In the genomic region with DNA sequence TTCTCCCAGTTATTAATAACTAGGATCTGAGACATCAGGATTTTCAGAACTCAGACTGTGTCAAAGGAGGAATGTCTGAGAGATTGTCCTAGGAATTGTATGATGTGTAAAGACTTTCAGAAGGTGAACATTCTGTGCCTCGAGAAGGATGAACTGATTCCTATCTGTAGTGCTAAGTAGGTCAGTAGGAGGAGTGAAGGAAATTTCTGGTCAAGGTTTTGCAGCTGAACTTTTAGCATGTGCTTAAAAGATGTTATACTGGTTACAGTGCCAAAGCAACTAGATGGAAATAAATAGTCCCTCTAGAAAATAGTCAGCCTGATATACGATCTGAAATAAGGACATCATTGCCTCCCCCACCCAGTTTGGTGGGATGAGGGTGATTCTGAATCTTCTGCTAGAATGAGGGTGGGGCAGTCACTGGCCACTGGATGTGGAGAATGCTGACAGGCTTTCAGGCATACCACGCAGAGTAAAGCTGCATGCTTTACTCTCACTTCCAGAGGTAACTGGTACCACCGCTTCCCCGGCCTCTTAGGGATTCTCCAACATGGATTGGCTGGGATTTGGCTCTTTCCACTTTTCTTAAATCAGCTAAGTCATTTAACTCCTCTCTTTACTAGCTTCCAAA, we compare ENCODE assay signal across 13 cellular contexts. TPM values are rescaled to one million over a fixed set of nuclear protein-coding genes. Genes with fewer than 3 reads are reported as not detected.
A peak's percentile ranks its signal among the peaks of the same experiment; 100 is the strongest.
DNase-seq lines count a peak whose midpoint lies in the region; ATAC-seq and TF ChIP-seq lines count a peak whose summit lies in the region.
"Had no signal": no experiment of that assay in that cellular context is flagged by ENCODE, and none has a peak within 500 bp of the region (broad histone marks: within the 10 kb centered on the region; RNA-seq: fewer than 3 reads in every experiment).

No MANE protein-coding gene starts in this region.

- H3K4me1 ChIP-seq in CD4-positive, alpha-beta memory T cell (ENCODE audit: insufficient read depth, low read length) = peaks cover 25% of the 10 kb centered on the region
- H3K4me1 ChIP-seq in left ventricle myocardium inferior (no peaks in the 10 kb centered on the region), sigmoid colon (peaks cover 0 to 17% (median 7%) of the 10 kb centered on the region in 4 donors)

- H3K9me3 ChIP-seq in CD4-positive, alpha-beta memory T cell (ENCODE audit: control insufficient read depth in 1 of 2, low read length in 2 of 2) = no peaks in the 10 kb centered on the region
- no peaks in the 10 kb centered on the region for H3K9me3 ChIP-seq in left ventricle myocardium inferior (replicated peaks)
- no peaks in the 10 kb centered on the region for H3K9me3 ChIP-seq in sigmoid colon

- TF ChIP-seq POLR2A in sigmoid colon (IDR thresholded peaks at IDR 0.05) = no peak

- TF ChIP-seq CTCF in left ventricle myocardium inferior (IDR thresholded peaks at IDR 0.05; ENCODE audit: borderline replicate concordance) = no peak
- TF ChIP-seq CTCF in sigmoid colon (IDR thresholded peaks at IDR 0.05) = no peak

- H3K36me3 Mint-ChIP-seq in CD4-positive, alpha-beta memory T cell = peaks cover 9 to 10% of the 10 kb centered on the region in 2 donors
- no peaks in the 10 kb centered on the region for H3K36me3 Mint-ChIP-seq in activated T-helper 17 cell treated with anti-CD3 and anti-CD28 coated beads, Interleukin-2, amount 50 U/mL, for 72 hours (ENCODE audit: low read depth)

- DNase-seq in CD4-positive, alpha-beta memory T cell = peak in 4 of 5 donors; percentile 18 to 36 (median 28)
- no peak for DNase-seq in left ventricle myocardium inferior
- DNase-seq in sigmoid colon = no peak
- DNase-seq in T-helper 1 cell = no peak
- DNase-seq in activated CD4-positive, alpha-beta T cell treated with anti-CD3 and anti-CD28 coated beads, Interleukin-2, amount 50 U/mL, for 1 hour = no peak
- no peak for DNase-seq in stimulated activated naive CD4-positive, alpha-beta T cell (lab: John Stamatoyannopoulos, UW)
- DNase-seq: activated effector memory CD4-positive, alpha-beta T cell treated with Interleukin-2 at 50 U/mL for 16 hours; NCI-H1694; stimulated activated CD4-positive, alpha-beta T cell treated with anti-CD3 and anti-CD28 coated beads, Interleukin-12 subunit alpha, Interleukin-12 subunit beta, amount 100 ng/mL, for 4 hours had no signal

- no peaks in the 10 kb centered on the region for H3K27me3 Mint-ChIP-seq in CD4-positive, alpha-beta memory T cell
- H3K27me3 Mint-ChIP-seq in activated T-helper 17 cell treated with anti-CD3 and anti-CD28 coated beads, Interleukin-2, amount 50 U/mL, for 72 hours = no peaks in the 10 kb centered on the region
- H3K27me3 Mint-ChIP-seq: B cell, IgD-negative memory B cell had no signal

- 76 to 81% methylated on average over 5 of the region's 5 CpGs for WGBS in sigmoid colon, 2 donors

- H3K4me1 Mint-ChIP-seq in CD4-positive, alpha-beta memory T cell = peaks cover 14 to 33% (median 21%) of the 10 kb centered on the region in 4 donors
- peaks cover 20% of the 10 kb centered on the region for H3K4me1 Mint-ChIP-seq in activated T-helper 17 cell treated with anti-CD3 and anti-CD28 coated beads, Interleukin-2, amount 50 U/mL, for 72 hours

- peak; percentile 50 for ATAC-seq in activated T-helper 17 cell treated with anti-CD3 and anti-CD28 coated beads, Interleukin-2, amount 50 U/mL, for 72 hours (replicated peaks)
- ATAC-seq in GM21526 (IDR thresholded peaks at IDR 0.05; ENCODE audit: low FRiP score, unreplicated experiment) = no peak

- H3K9me3 Mint-ChIP-seq in CD4-positive, alpha-beta memory T cell = no peaks in the 10 kb centered on the region
- no peaks in the 10 kb centered on the region for H3K9me3 Mint-ChIP-seq in activated T-helper 17 cell treated with anti-CD3 and anti-CD28 coated beads, Interleukin-2, amount 50 U/mL, for 72 hours
- H3K9me3 Mint-ChIP-seq: IgD-negative memory B cell had no signal

- H3K36me3 ChIP-seq in CD4-positive, alpha-beta memory T cell (ENCODE audit: insufficient read depth, low read length) = peaks cover 4% of the 10 kb centered on the region
- no peaks in the 10 kb centered on the region for H3K36me3 ChIP-seq in left ventricle myocardium inferior
- H3K36me3 ChIP-seq in sigmoid colon = peaks cover 0 to 4% (median 0%) of the 10 kb centered on the region in 4 donors

- peak overlapping the region; percentile 41 to 76 (median 63) for H3K4me3 Mint-ChIP-seq in CD4-positive, alpha-beta memory T cell
- peak overlapping the region; percentile 44 for H3K4me3 Mint-ChIP-seq in activated T-helper 17 cell treated with anti-CD3 and anti-CD28 coated beads, Interleukin-2, amount 50 U/mL, for 72 hours
- H3K4me3 Mint-ChIP-seq: B cell, IgD-negative memory B cell had no signal

- no peaks in the 10 kb centered on the region for H3K27me3 ChIP-seq in CD4-positive, alpha-beta memory T cell (ENCODE audit: insufficient read depth, low read length)
- H3K27me3 ChIP-seq in left ventricle myocardium inferior (ENCODE audit: low read depth) (no peaks in the 10 kb centered on the region), sigmoid colon (no peaks in the 10 kb centered on the region)

- TF ChIP-seq EP300 in sigmoid colon (IDR thresholded peaks at IDR 0.05) = no peak

- H3K27ac ChIP-seq in CD4-positive, alpha-beta memory T cell (ENCODE audit: low read depth, low read length) = peak overlapping the region; percentile 35
- H3K27ac ChIP-seq in left ventricle myocardium inferior (replicated peaks) = peak overlapping the region; percentile 67
- H3K27ac ChIP-seq in sigmoid colon = peak overlapping the region; percentile 36 to 71 (median 56)

- H3K27ac Mint-ChIP-seq in CD4-positive, alpha-beta memory T cell = peak overlapping the region; percentile 43 to 93 (median 76)
- peak overlapping the region; percentile 63 for H3K27ac Mint-ChIP-seq in activated T-helper 17 cell treated with anti-CD3 and anti-CD28 coated beads, Interleukin-2, amount 50 U/mL, for 72 hours
- H3K27ac Mint-ChIP-seq: B cell, IgD-negative memory B cell had no signal

- intact Hi-C loops in CD4-positive, alpha-beta memory T cell (cut with micrococcal nuclease) = no loop called here
- intact Hi-C loops in left ventricle myocardium inferior (cut with micrococcal nuclease) = no loop called here
- intact Hi-C loops in sigmoid colon (cut with DNase I) = no loop called here

- CTCF ChIA-PET in CD4-positive, alpha-beta memory T cell (lab: Charles Lee; ENCODE audit: partially characterized antibody) = no interaction called here

- POLR2A ChIA-PET in CD4-positive, alpha-beta memory T cell (lab: Charles Lee; ENCODE audit: partially characterized antibody) = interaction anchor here (0.9 kb wide), 1 partner anchor 67 kb away, joined by 3 read pairs; a partner anchor contains a TSS

- H3K4me3 ChIP-seq in CD4-positive, alpha-beta memory T cell (ENCODE audit: low read length in 2 of 2) = no peak overlapping the region
- no peak overlapping the region for H3K4me3 ChIP-seq in left ventricle myocardium inferior
- no peak overlapping the region for H3K4me3 ChIP-seq in sigmoid colon

RNA-seq across cellular contexts. Expression of a gene that starts 57.2 kb away (rescaled TPM):
- 10 to 100 TPM; 46.7 to 48.3 TPM for total RNA-seq in CD4-positive, alpha-beta memory T cell
- 10 to 100 TPM; 27.2 to 41.2 TPM for polyA plus RNA-seq in CD4-positive, alpha-beta memory T cell
- total RNA-seq in activated T-helper 17 cell treated with anti-CD3 and anti-CD28 coated beads, Interleukin-2, amount 50 U/mL, for 72 hours = 10 to 100 TPM; 20.7 to 26.9 TPM
- total RNA-seq in left ventricle myocardium inferior = 27.4 TPM
- total RNA-seq in sigmoid colon = 10 to 100 TPM; 31.7 to 39.3 (median 34.8) TPM
- 10 to 100 TPM; 25.8 to 31.7 (median 29.3) TPM for polyA plus RNA-seq in sigmoid colon

Comparison
In these comparisons a context has a peak if more than half of its experiments do, and no peak if none do; other contexts are left out.
1. DNase-seq: peak in CD4-positive, alpha-beta memory T cell (4 of 5); none in left ventricle myocardium inferior (single experiment), sigmoid colon (single experiment), T-helper 1 cell (0 of 5), activated CD4-positive, alpha-beta T cell treated with anti-CD3 and anti-CD28 coated beads, Interleukin-2, amount 50 U/mL, for 1 hour (single experiment) and stimulated activated naive CD4-positive, alpha-beta T cell (0 of 6).
2. Peak in every context shown above with its lines, with median percentiles within 50 percentile points of each other: H3K27ac ChIP-seq.